Comparison of ENCODE assay signal across 15 cellular contexts in the genomic region with DNA sequence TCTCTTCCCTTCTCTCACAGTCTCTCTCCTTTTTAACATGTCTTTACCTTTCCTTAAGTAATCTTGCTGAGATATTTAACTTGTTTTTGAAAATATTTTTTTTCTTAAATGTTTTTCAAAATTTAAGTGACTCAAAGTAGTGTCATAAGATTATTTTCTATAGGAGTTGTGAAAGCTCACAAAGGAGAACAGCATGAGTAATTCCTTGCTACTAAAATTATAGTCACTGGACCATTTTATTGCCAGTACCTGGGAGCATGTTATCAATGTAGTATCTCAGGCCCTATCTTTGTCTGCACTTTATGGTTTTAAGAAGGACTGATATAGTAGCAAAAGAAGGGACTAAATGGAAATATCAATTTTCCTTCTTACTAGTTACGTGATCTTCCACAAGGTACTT.
"Had no signal": no experiment of that assay in that cellular context is flagged by ENCODE, and none has a peak within 500 bp of the region (broad histone marks: within the 10 kb centered on the region; RNA-seq: fewer than 3 reads in every experiment).

No MANE protein-coding gene starts in this region.

- ATAC-seq: heart left ventricle; mucosa of descending colon; naive thymus-derived CD8-positive, alpha-beta T cell; right cardiac atrium had no signal

- H3K4me3 ChIP-seq: colonic mucosa, heart left ventricle, mucosa of descending colon, smooth muscle cell, suprapubic skin, thyroid gland, vagina had no signal

- H3K27ac ChIP-seq: colonic mucosa, heart left ventricle, neutrophil, suprapubic skin, thyroid gland, vagina had no signal

- H3K36me3 ChIP-seq: colonic mucosa, heart left ventricle, neutrophil, suprapubic skin, thyroid gland, vagina had no signal

- H3K4me1 ChIP-seq: colonic mucosa, heart left ventricle, suprapubic skin, thyroid gland, vagina had no signal

- H3K9me3 ChIP-seq: colonic mucosa, heart left ventricle, mucosa of descending colon, neutrophil, suprapubic skin, thyroid gland, vagina had no signal

- H3K27me3 ChIP-seq: colonic mucosa, heart left ventricle, neutrophil, suprapubic skin, thyroid gland, vagina had no signal

- DNase-seq: colonic mucosa; dermis blood vessel endothelial cell; heart left ventricle; hippocampal formation; kidney glomerular epithelial cell; mucosa of descending colon; naive thymus-derived CD8-positive, alpha-beta T cell; right cardiac atrium; stimulated activated CD4-positive, alpha-beta T cell treated with anti-CD3 and anti-CD28 coated beads, Interleukin-2, amount 100 ng/mL, for 48 hours; stimulated activated naive CD4-positive, alpha-beta T cell treated with Interleukin-2 at 50 U/mL for 16 hours; thyroid gland had no signal

- H3K4me2 ChIP-seq: smooth muscle cell had no signal
